ENCODE assay signal across 18 cellular contexts in genomic region chr18:56716692-56717146, GRCh38.
DNase-seq lines count a peak whose midpoint lies in the region; ATAC-seq and TF ChIP-seq lines count a peak whose summit lies in the region.
"Had no signal": no experiment of that assay in that cellular context is flagged by ENCODE, and none has a peak within 500 bp of the region (broad histone marks: within the 10 kb centered on the region; RNA-seq: fewer than 3 reads in every experiment).

No MANE protein-coding gene starts in this region.

- H3K4me3 Mint-ChIP-seq in activated CD8-positive, alpha-beta memory T cell treated with anti-CD3 and anti-CD28 coated beads, Interleukin-2, amount 10 ng/mL, durations not matched to agents 7 days and 5 days: no peak overlapping the region
- H3K4me3 Mint-ChIP-seq in activated T-helper 2 cell treated with anti-CD3 and anti-CD28 coated beads, Interferon-gamma antibody, Interleukin-2, Interleukin-4, amounts not matched to agents 10 μg/mL and 5 μg/mL and 100 μg/mL, durations not matched to agents 14 hours and 24 hours and 36 hours (ENCODE audit: low read depth): no peak overlapping the region
- no peak overlapping the region for H3K4me3 Mint-ChIP-seq in stimulated activated effector memory CD8-positive, alpha-beta T cell treated with anti-CD3 and anti-CD28 coated beads, Interleukin-12 subunit alpha, Interleukin-12 subunit beta, amount 100 ng/mL, for 72 hours

- ATAC-seq in activated CD8-positive, alpha-beta memory T cell treated with anti-CD3 and anti-CD28 coated beads, Interleukin-2, amount 10 ng/mL, durations not matched to agents 7 days and 5 days: peak; percentile 71
- ATAC-seq in HG03432 (IDR thresholded peaks at IDR 0.05; ENCODE audit: unreplicated experiment): peak; percentile 71
- ATAC-seq in stimulated activated effector memory CD8-positive, alpha-beta T cell treated with anti-CD3 and anti-CD28 coated beads, Interleukin-12 subunit alpha, Interleukin-12 subunit beta, amount 100 ng/mL, for 72 hours: peak; percentile 91
- ATAC-seq in GM18505 (IDR thresholded peaks at IDR 0.05; ENCODE audit: unreplicated experiment): no peak
- ATAC-seq: esophagus mucosa, right cardiac atrium, Right ventricle myocardium inferior had no signal

- DNase-seq in activated CD8-positive, alpha-beta memory T cell treated with anti-CD3 and anti-CD28 coated beads, Interleukin-2, amount 10 ng/mL, durations not matched to agents 7 days and 5 days: no peak
- DNase-seq in activated CD8-positive, alpha-beta memory T cell treated with anti-CD3 and anti-CD28 coated beads, Interleukin-2, amount 50 U/mL, for 4 hours: no peak
- DNase-seq in activated T-helper 2 cell treated with anti-CD3 and anti-CD28 coated beads, Interferon-gamma antibody, Interleukin-2, Interleukin-4, amounts not matched to agents 10 μg/mL and 5 μg/mL and 100 μg/mL, durations not matched to agents 14 hours and 24 hours and 36 hours (ENCODE audit: low spot score): no peak
- no peak for DNase-seq in stimulated activated effector memory CD8-positive, alpha-beta T cell treated with anti-CD3 and anti-CD28 coated beads, Interleukin-12 subunit alpha, Interleukin-12 subunit beta, amount 100 ng/mL, for 72 hours (ENCODE audit: low spot score in 2 of 2)
- no peak for DNase-seq in NCI-H1436 treated with DMSO at 0.1 percent for 48 hours (lab: John Stamatoyannopoulos, UW)
- no peak for DNase-seq in DMS114 treated with DMSO at 0.1 percent for 48 hours (lab: John Stamatoyannopoulos, UW; ENCODE audit: unreplicated experiment)
- DNase-seq: BE2C; effector memory CD4-positive, alpha-beta T cell; Kasumi-1; kidney glomerular epithelial cell; NCI-H1105 treated with DMSO at 0.1 percent for 48 hours; NCI-H69; right cardiac atrium; SW 1271 had no signal

- intact Hi-C loops in activated T-helper 2 cell treated with anti-CD3 and anti-CD28 coated beads, Interferon-gamma antibody, Interleukin-2, Interleukin-4, amounts not matched to agents 10 μg/mL and 5 μg/mL and 100 μg/mL, durations not matched to agents 14 hours and 24 hours and 36 hours (cut with micrococcal nuclease): loop anchor here (5.0 to 10.0 kb wide), 2 partner anchors 58 to 604 kb away; no protein-coding TSS in a partner anchor

- CTCF ChIA-PET in activated CD8-positive, alpha-beta memory T cell treated with anti-CD3 and anti-CD28 coated beads, Interleukin-2, amount 10 ng/mL, durations not matched to agents 7 days and 5 days (lab: Charles Lee): interaction anchor here (0.8 kb wide), 1 partner anchor 14 kb away, joined by 3 read pairs; no protein-coding TSS in a partner anchor

- peaks cover 13% of the 10 kb centered on the region for H3K36me3 Mint-ChIP-seq in activated CD8-positive, alpha-beta memory T cell treated with anti-CD3 and anti-CD28 coated beads, Interleukin-2, amount 10 ng/mL, durations not matched to agents 7 days and 5 days
- peaks cover 3% of the 10 kb centered on the region for H3K36me3 Mint-ChIP-seq in activated T-helper 2 cell treated with anti-CD3 and anti-CD28 coated beads, Interferon-gamma antibody, Interleukin-2, Interleukin-4, amounts not matched to agents 10 μg/mL and 5 μg/mL and 100 μg/mL, durations not matched to agents 14 hours and 24 hours and 36 hours (ENCODE audit: low read depth)
- peaks cover 13% of the 10 kb centered on the region for H3K36me3 Mint-ChIP-seq in stimulated activated effector memory CD8-positive, alpha-beta T cell treated with anti-CD3 and anti-CD28 coated beads, Interleukin-12 subunit alpha, Interleukin-12 subunit beta, amount 100 ng/mL, for 72 hours

- no peaks in the 10 kb centered on the region for H3K9me3 Mint-ChIP-seq in activated CD8-positive, alpha-beta memory T cell treated with anti-CD3 and anti-CD28 coated beads, Interleukin-2, amount 10 ng/mL, durations not matched to agents 7 days and 5 days (ENCODE audit: low read depth)
- H3K9me3 Mint-ChIP-seq in activated T-helper 2 cell treated with anti-CD3 and anti-CD28 coated beads, Interferon-gamma antibody, Interleukin-2, Interleukin-4, amounts not matched to agents 10 μg/mL and 5 μg/mL and 100 μg/mL, durations not matched to agents 14 hours and 24 hours and 36 hours: no peaks in the 10 kb centered on the region
- H3K9me3 Mint-ChIP-seq in stimulated activated effector memory CD8-positive, alpha-beta T cell treated with anti-CD3 and anti-CD28 coated beads, Interleukin-12 subunit alpha, Interleukin-12 subunit beta, amount 100 ng/mL, for 72 hours: no peaks in the 10 kb centered on the region

- TF ChIP-seq POLR2A in GM18505 (IDR thresholded peaks at IDR 0.05; ENCODE audit: borderline replicate concordance, extremely low read depth, insufficient read depth, insufficient read length): no peak

- H3K27me3 Mint-ChIP-seq in activated CD8-positive, alpha-beta memory T cell treated with anti-CD3 and anti-CD28 coated beads, Interleukin-2, amount 10 ng/mL, durations not matched to agents 7 days and 5 days: no peaks in the 10 kb centered on the region
- H3K27me3 Mint-ChIP-seq in activated T-helper 2 cell treated with anti-CD3 and anti-CD28 coated beads, Interferon-gamma antibody, Interleukin-2, Interleukin-4, amounts not matched to agents 10 μg/mL and 5 μg/mL and 100 μg/mL, durations not matched to agents 14 hours and 24 hours and 36 hours (ENCODE audit: low read depth): no peaks in the 10 kb centered on the region

- H3K4me1 Mint-ChIP-seq in activated CD8-positive, alpha-beta memory T cell treated with anti-CD3 and anti-CD28 coated beads, Interleukin-2, amount 10 ng/mL, durations not matched to agents 7 days and 5 days: peaks cover 20% of the 10 kb centered on the region
- H3K4me1 Mint-ChIP-seq in activated T-helper 2 cell treated with anti-CD3 and anti-CD28 coated beads, Interferon-gamma antibody, Interleukin-2, Interleukin-4, amounts not matched to agents 10 μg/mL and 5 μg/mL and 100 μg/mL, durations not matched to agents 14 hours and 24 hours and 36 hours (ENCODE audit: low read depth): peaks cover 31% of the 10 kb centered on the region
- H3K4me1 Mint-ChIP-seq in stimulated activated effector memory CD8-positive, alpha-beta T cell treated with anti-CD3 and anti-CD28 coated beads, Interleukin-12 subunit alpha, Interleukin-12 subunit beta, amount 100 ng/mL, for 72 hours: peaks cover 11% of the 10 kb centered on the region

- no peak overlapping the region for H3K27ac Mint-ChIP-seq in activated CD8-positive, alpha-beta memory T cell treated with anti-CD3 and anti-CD28 coated beads, Interleukin-2, amount 10 ng/mL, durations not matched to agents 7 days and 5 days
- H3K27ac Mint-ChIP-seq in activated T-helper 2 cell treated with anti-CD3 and anti-CD28 coated beads, Interferon-gamma antibody, Interleukin-2, Interleukin-4, amounts not matched to agents 10 μg/mL and 5 μg/mL and 100 μg/mL, durations not matched to agents 14 hours and 24 hours and 36 hours: peak overlapping the region; percentile 17
- H3K27ac Mint-ChIP-seq in stimulated activated effector memory CD8-positive, alpha-beta T cell treated with anti-CD3 and anti-CD28 coated beads, Interleukin-12 subunit alpha, Interleukin-12 subunit beta, amount 100 ng/mL, for 72 hours: no peak overlapping the region
